20 cellular contexts compared by ENCODE assay signal in the genomic region with DNA sequence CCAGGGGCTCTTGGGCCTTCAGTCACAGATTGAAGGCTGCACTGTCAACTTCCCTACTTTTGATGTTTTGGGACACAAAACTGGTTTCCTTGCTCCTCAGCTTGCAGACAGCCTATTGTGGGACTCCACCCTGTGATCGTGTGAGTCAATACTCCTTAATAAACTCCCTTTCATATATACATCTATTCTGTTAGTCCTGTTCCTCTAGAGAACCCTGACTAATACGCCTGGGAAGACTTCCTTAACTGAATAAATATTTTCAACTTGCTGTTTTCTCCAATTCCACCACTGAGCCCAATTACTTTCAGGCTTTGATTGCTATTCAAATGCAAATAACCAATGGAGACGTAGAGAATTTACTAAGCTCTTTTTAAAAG.
"Had no signal": no experiment of that assay in that cellular context is flagged by ENCODE, and none has a peak within 500 bp of the region (broad histone marks: within the 10 kb centered on the region; RNA-seq: fewer than 3 reads in every experiment).

No MANE protein-coding gene starts in this region.

- ATAC-seq: activated CD4-positive, CD25-positive, alpha-beta regulatory T cell treated with anti-CD3 and anti-CD28 coated beads, Interleukin-2, amount 50 U/mL, for 24 hours; activated CD8-positive, alpha-beta memory T cell treated with anti-CD3 and anti-CD28 coated beads, Interleukin-2, amount 10 ng/mL, durations not matched to agents 7 days and 5 days; activated T-cell treated with anti-CD3 and anti-CD28 coated beads, Interleukin-2, amount 50 U/mL, for 4 hours; heart left ventricle; psoas muscle; right lobe of liver had no signal

- H3K4me3 ChIP-seq: adrenal gland, cardiac muscle cell, esophagus squamous epithelium, heart left ventricle, neural progenitor cell, psoas muscle, right lobe of liver, SJSA1, smooth muscle cell, tibial artery, vagina had no signal

- H3K4me1 ChIP-seq: heart left ventricle, neural progenitor cell, psoas muscle, SJSA1, tibial artery, vagina had no signal

- DNase-seq: activated CD4-positive, alpha-beta memory T cell treated with anti-CD3 and anti-CD28 coated beads for 36 hours; activated CD8-positive, alpha-beta memory T cell treated with anti-CD3 and anti-CD28 coated beads, Interleukin-2, amount 10 ng/mL, durations not matched to agents 7 days and 5 days; activated gamma-delta T cell treated with Interleukin-2 at 50 U/mL for 16 hours; activated T-cell treated with anti-CD3 and anti-CD28 coated beads, Interleukin-2, amount 50 U/mL, for 4 hours; adrenal gland; esophagus squamous epithelium; heart left ventricle; immature natural killer cell; psoas muscle; right lobe of liver; SW 1271; T-helper 9 cell; tibial artery had no signal

- H3K4me3 Mint-ChIP-seq: activated CD4-positive, alpha-beta memory T cell treated with anti-CD3 and anti-CD28 coated beads for 36 hours; activated CD8-positive, alpha-beta memory T cell treated with anti-CD3 and anti-CD28 coated beads, Interleukin-2, amount 10 ng/mL, durations not matched to agents 7 days and 5 days; activated T-cell treated with anti-CD3 and anti-CD28 coated beads, Interleukin-2, amount 50 U/mL, for 4 hours; immature natural killer cell; mesothelial cell of epicardium; neural progenitor cell had no signal

- H3K9ac ChIP-seq: neural progenitor cell had no signal

- H3K9me3 ChIP-seq: adrenal gland, esophagus squamous epithelium, heart left ventricle, psoas muscle, right lobe of liver, SJSA1, tibial artery, vagina had no signal

- H3K9me3 Mint-ChIP-seq: activated CD4-positive, alpha-beta memory T cell treated with anti-CD3 and anti-CD28 coated beads for 36 hours; activated T-cell treated with anti-CD3 and anti-CD28 coated beads, Interleukin-2, amount 50 U/mL, for 4 hours; immature natural killer cell; mesothelial cell of epicardium; neural progenitor cell had no signal

- H3K27ac Mint-ChIP-seq: activated CD4-positive, alpha-beta memory T cell treated with anti-CD3 and anti-CD28 coated beads for 36 hours; activated CD8-positive, alpha-beta memory T cell treated with anti-CD3 and anti-CD28 coated beads, Interleukin-2, amount 10 ng/mL, durations not matched to agents 7 days and 5 days; mesothelial cell of epicardium; neural progenitor cell had no signal

- H3K27ac ChIP-seq: adrenal gland, cardiac muscle cell, heart left ventricle, neural progenitor cell, psoas muscle, right lobe of liver, SJSA1, tibial artery, vagina had no signal

- H3K27me3 Mint-ChIP-seq: activated CD4-positive, alpha-beta memory T cell treated with anti-CD3 and anti-CD28 coated beads for 36 hours; activated CD8-positive, alpha-beta memory T cell treated with anti-CD3 and anti-CD28 coated beads, Interleukin-2, amount 10 ng/mL, durations not matched to agents 7 days and 5 days had no signal

- H3K36me3 ChIP-seq: cardiac muscle cell, neural progenitor cell, right lobe of liver had no signal

- H3K27me3 ChIP-seq: adrenal gland, cardiac muscle cell, esophagus squamous epithelium, heart left ventricle, neural progenitor cell, right lobe of liver, SJSA1, tibial artery, vagina had no signal

- H3K36me3 Mint-ChIP-seq: mesothelial cell of epicardium had no signal
